ENCODE assay signal across 24 cellular contexts in genomic region chr3:78519281-78519680, GRCh38.
DNase-seq lines count a peak whose midpoint lies in the region; ATAC-seq and TF ChIP-seq lines count a peak whose summit lies in the region.
"Had no signal": no experiment of that assay in that cellular context is flagged by ENCODE, and none has a peak within 500 bp of the region (broad histone marks: within the 10 kb centered on the region; RNA-seq: fewer than 3 reads in every experiment).

No MANE protein-coding gene starts in this region.

- no peak overlapping the region for H3K27ac ChIP-seq in Peyer's patch
- H3K27ac ChIP-seq: PC-9, RWPE1, SK-N-MC had no signal

- no peak overlapping the region for H3K4me3 ChIP-seq in choroid plexus epithelial cell (ENCODE audit: low read depth, low read length)
- no peak overlapping the region for H3K4me3 ChIP-seq in fibroblast of villous mesenchyme (ENCODE audit: low read depth, low read length)
- no peak overlapping the region for H3K4me3 ChIP-seq in Peyer's patch
- H3K4me3 ChIP-seq: MG63, PC-9, SK-N-MC had no signal

- no peaks in the 10 kb centered on the region for H3K4me1 ChIP-seq in Peyer's patch

- ATAC-seq in GM19467 (IDR thresholded peaks at IDR 0.05; ENCODE audit: unreplicated experiment) (no peak), GM18519 (IDR thresholded peaks at IDR 0.05; ENCODE audit: low FRiP score, unreplicated experiment) (no peak)
- ATAC-seq: HCT116 had no signal

- H3K36me3 ChIP-seq in Peyer's patch = no peaks in the 10 kb centered on the region
- H3K36me3 ChIP-seq: MG63 had no signal

- H3K9me3 ChIP-seq in Peyer's patch = no peaks in the 10 kb centered on the region
- H3K9me3 ChIP-seq: MG63 had no signal

- DNase-seq in NCI-H446 treated with DMSO at 0.1 percent for 48 hours (lab: John Stamatoyannopoulos, UW) (peak; percentile 11), choroid plexus epithelial cell (ENCODE audit: low read depth) (peak; percentile 54), fibroblast of villous mesenchyme (ENCODE audit: low read depth) (peak; percentile 12), stromal cell of bone marrow (ENCODE audit: low read depth) (peak; percentile 8), NCI-H510A treated with DMSO at 0.1 percent for 48 hours (lab: John Stamatoyannopoulos, UW) (no peak), Peyer's patch (no peak)
- DNase-seq: CD4-positive, CD25-positive, alpha-beta regulatory T cell; COR-L47; DMS79; GOT3; Karpas-422; MG63; NCI-H1417; NCI-H1694 treated with DMSO at 0.1 percent for 48 hours; NCI-H2081 treated with DMSO at 0.1 percent for 48 hours; NCI-H2171 treated with DMSO at 0.1 percent for 48 hours; NCI-H69; PC-9; SHP77 treated with DMSO at 0.1 percent for 48 hours had no signal

- no peaks in the 10 kb centered on the region for H3K27me3 ChIP-seq in Peyer's patch
- H3K27me3 ChIP-seq: MG63 had no signal

- TF ChIP-seq CTCF in choroid plexus epithelial cell (conservative IDR thresholded peaks at IDR 0.05; ENCODE audit: low read depth, low read length) (no peak), fibroblast of villous mesenchyme (IDR thresholded peaks at IDR 0.05; ENCODE audit: insufficient read depth, low read depth, low read length) (no peak), Peyer's patch (IDR thresholded peaks at IDR 0.05) (no peak)

- no peak for TF ChIP-seq POLR2A in Peyer's patch (IDR thresholded peaks at IDR 0.05)

Comparison
In these comparisons a context has a peak if more than half of its experiments do, and no peak if none do; other contexts are left out.
1. DNase-seq: peak in NCI-H446 treated with DMSO at 0.1 percent for 48 hours (single experiment), choroid plexus epithelial cell (single experiment), fibroblast of villous mesenchyme (single experiment) and stromal cell of bone marrow (single experiment); none in NCI-H510A treated with DMSO at 0.1 percent for 48 hours (single experiment) and Peyer's patch (0 of 3).